Comparison of ENCODE assay signal across 16 cellular contexts in the genomic region with DNA sequence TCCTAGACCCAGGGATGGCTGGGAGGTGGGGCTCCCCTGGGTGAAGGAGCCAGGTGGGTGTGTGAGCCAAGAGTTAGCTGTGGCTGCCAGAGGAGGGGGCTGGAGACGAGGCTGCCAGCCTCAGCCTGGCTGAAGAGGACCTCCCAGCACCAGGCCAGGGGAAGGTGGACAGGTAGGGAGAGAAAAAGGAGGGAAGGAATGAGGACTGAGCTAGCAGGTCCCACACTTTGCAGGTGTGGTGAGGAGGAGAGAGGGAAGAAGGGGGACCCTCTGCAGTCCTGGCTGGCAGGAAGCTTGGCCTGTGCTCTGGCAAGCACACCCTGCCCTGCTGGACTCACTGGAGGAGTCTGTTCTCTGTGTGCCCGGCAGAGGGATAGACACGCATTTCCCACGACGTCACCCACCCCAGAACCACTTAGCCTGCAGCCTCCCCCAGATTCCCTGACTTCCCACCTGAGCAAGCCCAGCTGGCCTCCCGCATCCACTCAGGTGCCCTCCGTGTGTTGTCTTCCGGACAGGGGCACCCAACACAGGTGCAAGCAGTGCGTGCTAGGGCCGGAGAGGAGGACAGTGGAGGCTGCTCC. TPM values are rescaled to one million over a fixed set of nuclear protein-coding genes. Genes with fewer than 3 reads are reported as not detected.
DNase-seq lines count a peak whose midpoint lies in the region; ATAC-seq and TF ChIP-seq lines count a peak whose summit lies in the region.
"Had no signal": no experiment of that assay in that cellular context is flagged by ENCODE, and none has a peak within 500 bp of the region (broad histone marks: within the 10 kb centered on the region; RNA-seq: fewer than 3 reads in every experiment).

No MANE protein-coding gene starts in this region.

- no peak for DNase-seq in stimulated activated naive CD8-positive, alpha-beta T cell treated with anti-CD3 and anti-CD28 coated beads, Interleukin-15, Interleukin-2, amounts not matched to agents 100 U/mL and 50 U/mL, for 24 hours
- DNase-seq in colonic mucosa (no peak), NCI-H226 (no peak), brain microvascular endothelial cell (no peak)
- DNase-seq in stimulated activated CD4-positive, alpha-beta T cell treated with anti-CD3 and anti-CD28 coated beads, Interleukin-1b, Interleukin-23, amount 100 ng/mL, for 48 hours = no peak
- DNase-seq: activated T-cell treated with anti-CD3 and anti-CD28 coated beads, Interleukin-2, amount 50 U/mL, for 72 hours; GM23248; left cardiac atrium; NCI-H446 had no signal

- H3K9me3 Mint-ChIP-seq in stimulated activated naive CD8-positive, alpha-beta T cell treated with anti-CD3 and anti-CD28 coated beads, Interleukin-15, Interleukin-2, amounts not matched to agents 100 ng/mL and 50 ng/mL, for 24 hours = no peaks in the 10 kb centered on the region
- H3K9me3 Mint-ChIP-seq: activated T-cell treated with anti-CD3 and anti-CD28 coated beads, Interleukin-2, amount 50 U/mL, for 72 hours; neural crest cell had no signal

- H3K9me3 ChIP-seq in colonic mucosa = no peaks in the 10 kb centered on the region
- no peaks in the 10 kb centered on the region for H3K9me3 ChIP-seq in mucosa of rectum (ENCODE audit: control insufficient read depth in 2 of 2, low read length in 2 of 2)

- H3K27ac ChIP-seq in colonic mucosa (peak overlapping the region; percentile 98), mucosa of rectum (ENCODE audit: low read depth in 2 of 2, low read length in 2 of 2) (peak overlapping the region; percentile 91 to 96), brain microvascular endothelial cell (no peak overlapping the region)
- H3K27ac ChIP-seq: epithelial cell of prostate, GM23248, KMS-11 had no signal

- peaks cover 4% of the 10 kb centered on the region for H3K27me3 Mint-ChIP-seq in stimulated activated naive CD8-positive, alpha-beta T cell treated with anti-CD3 and anti-CD28 coated beads, Interleukin-15, Interleukin-2, amounts not matched to agents 100 ng/mL and 50 ng/mL, for 24 hours

- H3K36me3 Mint-ChIP-seq in stimulated activated naive CD8-positive, alpha-beta T cell treated with anti-CD3 and anti-CD28 coated beads, Interleukin-15, Interleukin-2, amounts not matched to agents 100 ng/mL and 50 ng/mL, for 24 hours (ENCODE audit: low read depth) = no peaks in the 10 kb centered on the region

- H3K4me3 ChIP-seq in colonic mucosa (no peak overlapping the region), mucosa of rectum (ENCODE audit: low read length in 2 of 2) (peak overlapping the region in 1 of 2 donors; percentile 5), brain microvascular endothelial cell (ENCODE audit: low read depth, low read length) (no peak overlapping the region)
- H3K4me3 ChIP-seq: GM23248, Peyer's patch had no signal

- no peak overlapping the region for H3K4me3 Mint-ChIP-seq in stimulated activated naive CD8-positive, alpha-beta T cell treated with anti-CD3 and anti-CD28 coated beads, Interleukin-15, Interleukin-2, amounts not matched to agents 100 ng/mL and 50 ng/mL, for 24 hours

- H3K36me3 ChIP-seq in colonic mucosa = no peaks in the 10 kb centered on the region
- no peaks in the 10 kb centered on the region for H3K36me3 ChIP-seq in mucosa of rectum (ENCODE audit: control insufficient read depth in 2 of 2, insufficient read depth in 2 of 2, low read length in 2 of 2)
- no peaks in the 10 kb centered on the region for H3K36me3 ChIP-seq in brain microvascular endothelial cell (replicated peaks)
- H3K36me3 ChIP-seq: Peyer's patch had no signal

- TF ChIP-seq CTCF in colonic mucosa (IDR thresholded peaks at IDR 0.05) (no peak), brain microvascular endothelial cell (IDR thresholded peaks at IDR 0.05; ENCODE audit: low read depth, low read length, missing control alignments) (no peak)

- intact Hi-C loops in colonic mucosa (cut with DNase I) = no loop called here

- H3K9ac ChIP-seq in colonic mucosa (ENCODE audit: low read depth in 2 of 2, low read length in 2 of 2) (peak overlapping the region; percentile 60 to 83), mucosa of rectum (ENCODE audit: low read depth in 1 of 2, low read length in 2 of 2) (peak overlapping the region; percentile 46 to 47)
- H3K9ac ChIP-seq: GM23248, KMS-11 had no signal

- peak overlapping the region; percentile 31 for H3K27ac Mint-ChIP-seq in stimulated activated naive CD8-positive, alpha-beta T cell treated with anti-CD3 and anti-CD28 coated beads, Interleukin-15, Interleukin-2, amounts not matched to agents 100 ng/mL and 50 ng/mL, for 24 hours
- H3K27ac Mint-ChIP-seq: activated T-cell treated with anti-CD3 and anti-CD28 coated beads, Interleukin-2, amount 50 U/mL, for 72 hours had no signal

- no peaks in the 10 kb centered on the region for H3K27me3 ChIP-seq in colonic mucosa
- no peaks in the 10 kb centered on the region for H3K27me3 ChIP-seq in mucosa of rectum (ENCODE audit: control insufficient read depth in 2 of 2, insufficient read depth in 2 of 2, low read length in 2 of 2)
- H3K27me3 ChIP-seq in brain microvascular endothelial cell (replicated peaks) = no peaks in the 10 kb centered on the region
- H3K27me3 ChIP-seq: Peyer's patch had no signal

- peaks cover 38% of the 10 kb centered on the region for H3K4me1 ChIP-seq in colonic mucosa
- H3K4me1 ChIP-seq in mucosa of rectum (ENCODE audit: control insufficient read depth in 2 of 2, insufficient read depth in 2 of 2, low read length in 2 of 2) = peaks cover 42 to 53% of the 10 kb centered on the region in 2 donors

- no peak for ATAC-seq in stimulated activated naive CD8-positive, alpha-beta T cell treated with anti-CD3 and anti-CD28 coated beads, Interleukin-15, Interleukin-2, amounts not matched to agents 100 U/mL and 50 U/mL, for 24 hours
- ATAC-seq in HG03520 (IDR thresholded peaks at IDR 0.05; ENCODE audit: unreplicated experiment) = no peak
- ATAC-seq: activated T-cell treated with anti-CD3 and anti-CD28 coated beads, Interleukin-2, amount 50 U/mL, for 72 hours; left cardiac atrium had no signal

- in situ Hi-C loops in brain microvascular endothelial cell (cut with HindIII; ENCODE audit: low pct_ligation_motif_present, low sequenced_read_pairs) = no loop called here

- peaks cover 37% of the 10 kb centered on the region for H3K4me1 Mint-ChIP-seq in stimulated activated naive CD8-positive, alpha-beta T cell treated with anti-CD3 and anti-CD28 coated beads, Interleukin-15, Interleukin-2, amounts not matched to agents 100 ng/mL and 50 ng/mL, for 24 hours (ENCODE audit: low read depth)

RNA-seq across cellular contexts. Expression of a gene that starts 42.0 kb away (rescaled TPM):
- total RNA-seq in colonic mucosa = 10 to 100 TPM; 19.7 to 29.4 TPM
